ENCODE assay signal across 8 cellular contexts in genomic region chr11:85809881-85810280, GRCh38. TPM values are rescaled to one million over a fixed set of nuclear protein-coding genes. Genes with fewer than 3 reads are reported as not detected.
DNase-seq lines count a peak whose midpoint lies in the region; FAIRE-seq and TF ChIP-seq lines count a peak whose summit lies in the region.

No MANE protein-coding gene starts in this region.

- TF ChIP-seq CTCF in CD14-positive monocyte (IDR thresholded peaks at IDR 0.05) = no peak
- TF ChIP-seq CTCF in kidney (IDR thresholded peaks at IDR 0.05; ENCODE audit: borderline replicate concordance, extremely low read depth, insufficient read depth) = peak; percentile 31

- H3K9me3 ChIP-seq in kidney (ENCODE audit: control insufficient read depth in 1 of 2, low read length in 2 of 2) = no peaks in the 10 kb centered on the region

- peak overlapping the region; percentile 52 for H3K27ac ChIP-seq in angular gyrus (ENCODE audit: low read depth, low read length)
- peak overlapping the region in 1 of 2 donors; percentile 3 for H3K27ac ChIP-seq in kidney (ENCODE audit: low read depth in 2 of 2, low read length in 2 of 2)
- H3K27ac ChIP-seq in substantia nigra (ENCODE audit: low read depth, low read length, poor library complexity, severe bottlenecking) = no peak overlapping the region

- no peaks in the 10 kb centered on the region for H3K36me3 ChIP-seq in kidney (ENCODE audit: control insufficient read depth in 1 of 2, insufficient read depth in 2 of 2, low read length in 2 of 2)

- H3K27ac Mint-ChIP-seq in CD14-positive monocyte = peak overlapping the region in 1 of 7 donors; percentile 58

- peaks cover 18% of the 10 kb centered on the region for H3K4me1 Mint-ChIP-seq in CD14-positive monocyte

- intact Hi-C loops in CD14-positive monocyte (cut with micrococcal nuclease) = no loop called here
- intact Hi-C loops in kidney (cut with DNase I) = no loop called here

- no peak for FAIRE-seq in kidney (lab: Jason Lieb, UNC)

- DNase-seq in CD14-positive monocyte (ENCODE audit: low spot score) (no peak), KG1 (lab: John Stamatoyannopoulos, UW) (peak; percentile 41), kidney (peak; percentile 75), substantia nigra (lab: John Stamatoyannopoulos, UW) (peak in 26 of 49 donors; percentile 5 to 44 (median 20)), OCI-M2 (lab: John Stamatoyannopoulos, UW; ENCODE audit: unreplicated experiment) (no peak), NCI-H526 treated with DMSO at 0.1 percent for 48 hours (lab: John Stamatoyannopoulos, UW) (no peak), COR-L47 (lab: John Stamatoyannopoulos, UW) (no peak)

- no peaks in the 10 kb centered on the region for H3K36me3 Mint-ChIP-seq in CD14-positive monocyte

- peaks cover 0 to 6% (median 3%) of the 10 kb centered on the region in 7 donors for H3K9me3 Mint-ChIP-seq in CD14-positive monocyte

- H3K9ac ChIP-seq in kidney (ENCODE audit: low read length in 2 of 2) = peak overlapping the region; percentile 71 to 78

- peaks cover 0 to 10% of the 10 kb centered on the region in 2 donors for H3K4me1 ChIP-seq in kidney (ENCODE audit: control insufficient read depth in 1 of 2, insufficient read depth in 1 of 2, low read depth in 1 of 2, low read length in 2 of 2)

- H3K4me3 ChIP-seq in kidney (ENCODE audit: low read length in 2 of 2) = peak overlapping the region; percentile 89 to 90

- H3K27me3 Mint-ChIP-seq in CD14-positive monocyte (ENCODE audit: low read depth in 3 of 3) = peaks cover 21 to 29% (median 28%) of the 10 kb centered on the region in 3 donors

- H3K4me3 Mint-ChIP-seq in CD14-positive monocyte = peak overlapping the region; percentile 77 to 92

RNA-seq across cellular contexts. Expression of gene SYTL2, which starts 1.1 kb away (rescaled TPM):
- polyA plus RNA-seq in CD14-positive monocyte (under 1 TPM; 0.30 to 0.34 TPM), kidney (ENCODE audit: insufficient read depth, low read depth, low replicate concordance) (19.8 TPM)
- 187 TPM for total RNA-seq in kidney

RNA-seq across cellular contexts. Expression of gene CCDC83, which starts 45.3 kb away (rescaled TPM):
- polyA plus RNA-seq in CD14-positive monocyte = not detected
- not detected for total RNA-seq in kidney
- not detected for polyA plus RNA-seq in kidney (ENCODE audit: insufficient read depth, low read depth, low replicate concordance)

Comparison
In these comparisons a context has a peak if more than half of its experiments do, and no peak if none do; other contexts are left out.
1. DNase-seq: peak in KG1 (single experiment), kidney (single experiment) and substantia nigra (26 of 49); none in CD14-positive monocyte (single experiment), OCI-M2 (single experiment), NCI-H526 treated with DMSO at 0.1 percent for 48 hours (single experiment) and COR-L47 (single experiment).
2. RNA of gene SYTL2, which starts 1.1 kb away (polyA plus RNA-seq): 19.8 TPM in kidney (single experiment); 0.30 to 0.34 TPM in CD14-positive monocyte; every median in the first group is over 10 times any median in the second.